1 cellular context compared by ENCODE assay signal in genomic region chrX:136750364-136750763, GRCh38.
TF ChIP-seq lines count a peak whose summit lies in the region.

No MANE protein-coding gene starts in this region.

TF ChIP-seq in K562, 482 proteins besides CTCF, POLR2A, EP300 and RAD21 (continued from another document):
- TF ChIP-seq ESRRA (IDR thresholded peaks at IDR 0.05; ENCODE audit: borderline replicate concordance, low read depth) (peak; percentile 54; the same call in 1 of the 2 replicates), KLF16 (IDR thresholded peaks at IDR 0.05) (peak; percentile 61), THRA (IDR thresholded peaks at IDR 0.05) (no peak), BCOR (IDR thresholded peaks at IDR 0.05) (peak; percentile 23; the same call in 1 of the 2 replicates), SMAD2 (IDR thresholded peaks at IDR 0.05; ENCODE audit: low read depth, low read length) (no peak), HMBOX1 (IDR thresholded peaks at IDR 0.05) (peak; percentile 74), CEBPB (tag; IDR thresholded peaks at IDR 0.05) (peak; percentile 82), MEIS2 (IDR thresholded peaks at IDR 0.05; ENCODE audit: partially characterized antibody) (peak; percentile 37), ZBTB17 (CRISPR knock-in tag; IDR thresholded peaks at IDR 0.05) (no peak), FOSL1 (tag; conservative IDR thresholded peaks at IDR 0.05) (peak; percentile 68), ATF7 (IDR thresholded peaks at IDR 0.05) (peak; percentile 66), ZBTB40 (IDR thresholded peaks at IDR 0.05) (peak; percentile 36; the same call in 1 of the 2 replicates), ZBTB40 (CRISPR knock-in tag; IDR thresholded peaks at IDR 0.05) (no peak), CEBPG (CRISPR knock-in tag; IDR thresholded peaks at IDR 0.05) (peak; percentile 68), CEBPG (tag; conservative IDR thresholded peaks at IDR 0.05 in 1 of 2, IDR thresholded peaks at IDR 0.05 in 1 of 2) (peak; percentile 89 to 94), ZSCAN32 (CRISPR knock-in tag; IDR thresholded peaks at IDR 0.05) (peak; percentile 78; the same call in 1 of the 2 replicates), OTX1 (CRISPR knock-in tag; IDR thresholded peaks at IDR 0.05) (no peak), DPF2 (IDR thresholded peaks at IDR 0.05) (peak; percentile 62), KDM2B (CRISPR knock-in tag; IDR thresholded peaks at IDR 0.05) (no peak), SMARCA4 (IDR thresholded peaks at IDR 0.05) (peak; percentile 39; the same call in 1 of the 2 replicates), SETDB1 (IDR thresholded peaks at IDR 0.05; ENCODE audit: low read length) (no peak), JUND (IDR thresholded peaks at IDR 0.05; ENCODE audit: borderline replicate concordance, low read depth, low read length) (peak; percentile 74), JUND (tag; IDR thresholded peaks at IDR 0.05; ENCODE audit: borderline replicate concordance, low read depth, low read length) (peak; percentile 60; the same call in 2 of the 3 replicates)
- TF ChIP-seq, protein P1, sequence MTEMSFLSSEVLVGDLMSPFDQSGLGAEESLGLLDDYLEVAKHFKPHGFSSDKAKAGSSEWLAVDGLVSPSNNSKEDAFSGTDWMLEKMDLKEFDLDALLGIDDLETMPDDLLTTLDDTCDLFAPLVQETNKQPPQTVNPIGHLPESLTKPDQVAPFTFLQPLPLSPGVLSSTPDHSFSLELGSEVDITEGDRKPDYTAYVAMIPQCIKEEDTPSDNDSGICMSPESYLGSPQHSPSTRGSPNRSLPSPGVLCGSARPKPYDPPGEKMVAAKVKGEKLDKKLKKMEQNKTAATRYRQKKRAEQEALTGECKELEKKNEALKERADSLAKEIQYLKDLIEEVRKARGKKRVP (CRISPR knock-in tag; IDR thresholded peaks at IDR 0.05) = peak; percentile 76
- TF ChIP-seq, protein P2, sequence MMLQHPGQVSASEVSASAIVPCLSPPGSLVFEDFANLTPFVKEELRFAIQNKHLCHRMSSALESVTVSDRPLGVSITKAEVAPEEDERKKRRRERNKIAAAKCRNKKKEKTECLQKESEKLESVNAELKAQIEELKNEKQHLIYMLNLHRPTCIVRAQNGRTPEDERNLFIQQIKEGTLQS (IDR thresholded peaks at IDR 0.05) = peak; percentile 93
- TF ChIP-seq, protein P2 (CRISPR knock-in tag; conservative IDR thresholded peaks at IDR 0.05) = no peak
- TF ChIP-seq, protein P3, sequence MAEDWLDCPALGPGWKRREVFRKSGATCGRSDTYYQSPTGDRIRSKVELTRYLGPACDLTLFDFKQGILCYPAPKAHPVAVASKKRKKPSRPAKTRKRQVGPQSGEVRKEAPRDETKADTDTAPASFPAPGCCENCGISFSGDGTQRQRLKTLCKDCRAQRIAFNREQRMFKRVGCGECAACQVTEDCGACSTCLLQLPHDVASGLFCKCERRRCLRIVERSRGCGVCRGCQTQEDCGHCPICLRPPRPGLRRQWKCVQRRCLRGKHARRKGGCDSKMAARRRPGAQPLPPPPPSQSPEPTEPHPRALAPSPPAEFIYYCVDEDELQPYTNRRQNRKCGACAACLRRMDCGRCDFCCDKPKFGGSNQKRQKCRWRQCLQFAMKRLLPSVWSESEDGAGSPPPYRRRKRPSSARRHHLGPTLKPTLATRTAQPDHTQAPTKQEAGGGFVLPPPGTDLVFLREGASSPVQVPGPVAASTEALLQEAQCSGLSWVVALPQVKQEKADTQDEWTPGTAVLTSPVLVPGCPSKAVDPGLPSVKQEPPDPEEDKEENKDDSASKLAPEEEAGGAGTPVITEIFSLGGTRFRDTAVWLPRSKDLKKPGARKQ (CRISPR knock-in tag; IDR thresholded peaks at IDR 0.05) = no peak
- TF ChIP-seq, protein P4, sequence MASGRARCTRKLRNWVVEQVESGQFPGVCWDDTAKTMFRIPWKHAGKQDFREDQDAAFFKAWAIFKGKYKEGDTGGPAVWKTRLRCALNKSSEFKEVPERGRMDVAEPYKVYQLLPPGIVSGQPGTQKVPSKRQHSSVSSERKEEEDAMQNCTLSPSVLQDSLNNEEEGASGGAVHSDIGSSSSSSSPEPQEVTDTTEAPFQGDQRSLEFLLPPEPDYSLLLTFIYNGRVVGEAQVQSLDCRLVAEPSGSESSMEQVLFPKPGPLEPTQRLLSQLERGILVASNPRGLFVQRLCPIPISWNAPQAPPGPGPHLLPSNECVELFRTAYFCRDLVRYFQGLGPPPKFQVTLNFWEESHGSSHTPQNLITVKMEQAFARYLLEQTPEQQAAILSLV (tag; IDR thresholded peaks at IDR 0.05) = 0 out of 2 replicates have a peak, but pooled peaks have one; percentile 30
